In the genomic region with DNA sequence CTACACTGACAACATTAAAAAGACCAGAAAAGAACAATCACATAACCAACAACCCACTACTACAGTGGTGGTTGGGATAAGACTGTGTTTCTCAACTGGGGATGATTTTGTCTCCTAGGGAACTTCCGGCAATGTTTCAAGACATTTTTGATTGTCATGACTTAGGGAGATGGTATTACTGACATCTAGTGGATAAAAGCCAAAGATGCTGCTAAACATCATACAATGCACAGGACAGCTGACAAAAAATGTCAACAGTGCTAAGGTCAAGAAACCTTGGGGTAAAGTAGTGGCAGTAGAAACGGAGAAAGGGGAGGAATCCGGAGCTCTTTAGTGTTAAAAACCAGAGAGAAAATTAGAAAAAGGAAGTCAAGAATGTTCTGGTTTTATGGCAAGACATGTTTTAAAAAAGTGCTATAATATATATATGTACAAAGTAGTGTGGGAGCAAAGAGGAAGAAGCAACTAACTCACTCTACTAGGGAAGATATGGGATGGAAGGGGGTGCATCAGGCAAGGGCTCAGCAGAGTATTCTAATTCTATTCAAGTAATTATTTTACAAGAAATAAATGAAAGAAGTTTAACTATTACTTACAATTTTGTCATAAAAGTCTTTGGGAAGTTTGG, we compare ENCODE assay signal across 8 cellular contexts.
DNase-seq lines count a peak whose midpoint lies in the region; ATAC-seq and TF ChIP-seq lines count a peak whose summit lies in the region.

No MANE protein-coding gene starts in this region.

- TF ChIP-seq CTCF in 22Rv1 (IDR thresholded peaks at IDR 0.05): peak; percentile 70
- TF ChIP-seq CTCF in fibroblast of pulmonary artery (IDR thresholded peaks at IDR 0.05; ENCODE audit: low read length, missing control alignments): peak; percentile 33

- no peak overlapping the region for H3K4me3 Mint-ChIP-seq in effector memory CD8-positive, alpha-beta T cell

- DNase-seq in GM04504 (ENCODE audit: low read depth): peak; percentile 13
- DNase-seq in OCI-M1 (lab: John Stamatoyannopoulos, UW): peak; percentile 71
- DNase-seq in fibroblast of pulmonary artery (ENCODE audit: low read depth): peak; percentile 58
- no peak for DNase-seq in effector memory CD8-positive, alpha-beta T cell

- H3K27ac ChIP-seq in 22Rv1: no peak overlapping the region

- H3K4me1 Mint-ChIP-seq in effector memory CD8-positive, alpha-beta T cell (ENCODE audit: low read depth in 2 of 2): peaks cover 0 to 4% of the 10 kb centered on the region in 2 donors

- ATAC-seq in HG03095 (IDR thresholded peaks at IDR 0.05; ENCODE audit: unreplicated experiment) (no peak), HG03354 (IDR thresholded peaks at IDR 0.05; ENCODE audit: poor library complexity, severe bottlenecking, unreplicated experiment) (no peak), GM19328 (IDR thresholded peaks at IDR 0.05; ENCODE audit: unreplicated experiment) (no peak)
- ATAC-seq in effector memory CD8-positive, alpha-beta T cell (replicated peaks): no peak

- no peak overlapping the region for H3K4me3 ChIP-seq in fibroblast of pulmonary artery (replicated peaks; ENCODE audit: low read depth, low read length)

- no peaks in the 10 kb centered on the region for H3K9me3 Mint-ChIP-seq in effector memory CD8-positive, alpha-beta T cell

- H3K27me3 Mint-ChIP-seq in effector memory CD8-positive, alpha-beta T cell: no peaks in the 10 kb centered on the region

- peaks cover 47% of the 10 kb centered on the region for H3K36me3 Mint-ChIP-seq in effector memory CD8-positive, alpha-beta T cell (ENCODE audit: insufficient read depth)

- peak overlapping the region in 1 of 2 donors; percentile 26 for H3K27ac Mint-ChIP-seq in effector memory CD8-positive, alpha-beta T cell

Comparison
In these comparisons a context has a peak if more than half of its experiments do, and no peak if none do; other contexts are left out.
1. DNase-seq: peak in GM04504 (single experiment), OCI-M1 (single experiment) and fibroblast of pulmonary artery (single experiment); none in effector memory CD8-positive, alpha-beta T cell (0 of 3).